In the genomic region with DNA sequence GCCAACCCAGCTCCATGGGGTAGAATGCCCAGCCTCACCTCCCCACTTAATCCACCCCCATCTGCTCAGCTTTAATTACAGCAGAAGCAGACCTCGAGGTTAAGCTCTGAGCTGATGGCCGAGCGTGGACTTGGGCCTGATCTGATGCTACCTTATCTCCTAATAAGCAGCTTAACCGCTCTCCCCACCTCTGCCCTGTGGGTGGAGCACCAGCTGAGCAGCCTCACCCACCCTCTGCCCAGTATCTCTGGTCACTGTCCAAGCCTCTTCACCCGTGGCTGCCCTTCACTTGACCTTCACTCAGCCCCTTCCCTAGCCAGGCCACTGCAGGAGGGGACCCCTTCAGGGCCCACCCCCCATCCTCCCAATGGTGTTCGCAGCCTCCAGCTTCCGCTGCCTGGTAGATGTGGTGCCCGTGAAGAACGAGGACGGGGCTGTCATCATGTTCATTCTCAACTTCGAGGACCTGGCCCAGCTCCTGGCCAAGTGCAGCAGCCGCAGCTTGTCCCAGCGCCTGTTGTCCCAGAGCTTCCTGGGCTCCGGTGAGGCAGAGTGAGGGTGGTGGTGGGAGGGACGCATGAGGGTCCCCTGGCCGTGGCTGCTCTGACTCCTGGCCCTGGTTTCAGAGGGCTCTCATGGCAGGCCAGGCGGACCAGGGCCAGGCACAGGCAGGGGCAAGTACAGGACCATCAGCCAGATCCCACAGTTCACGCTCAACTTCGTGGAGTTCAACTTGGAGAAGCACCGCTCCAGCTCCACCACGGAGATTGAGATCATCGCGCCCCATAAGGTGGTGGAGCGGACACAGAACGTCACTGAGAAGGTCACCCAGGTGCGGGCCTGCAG, we compare ENCODE assay signal across 2 cellular contexts.
TF ChIP-seq lines count a peak whose summit lies in the region.

No MANE protein-coding gene starts in this region.

TF ChIP-seq in GM23338, 12 proteins besides CTCF, POLR2A, EP300 and RAD21 (continues in another document):
- no peak for TF ChIP-seq ZNF331 (CRISPR knock-in tag; IDR thresholded peaks at IDR 0.05; ENCODE audit: low read depth)
- TF ChIP-seq EZH2 (IDR thresholded peaks at IDR 0.05; ENCODE audit: low read depth, unreplicated experiment): no peak
- no peak for TF ChIP-seq REST (IDR thresholded peaks at IDR 0.05; ENCODE audit: unreplicated experiment)
- no peak for TF ChIP-seq POLR2AphosphoS5 (IDR thresholded peaks at IDR 0.05; ENCODE audit: low read depth)
- TF ChIP-seq CREB1 (CRISPR knock-in tag; IDR thresholded peaks at IDR 0.05; ENCODE audit: low read depth): no peak
- TF ChIP-seq ZNF114 (CRISPR knock-in tag; IDR thresholded peaks at IDR 0.05): no peak
- no peak for TF ChIP-seq ZNF462 (CRISPR knock-in tag; IDR thresholded peaks at IDR 0.05)
- TF ChIP-seq NANOG (IDR thresholded peaks at IDR 0.05; ENCODE audit: borderline replicate concordance): no peak
- no peak for TF ChIP-seq EZH2phosphoT487 (IDR thresholded peaks at IDR 0.05; ENCODE audit: unreplicated experiment)
- TF ChIP-seq STAT1 (IDR thresholded peaks at IDR 0.05; ENCODE audit: unreplicated experiment): no peak
- TF ChIP-seq JUNB (IDR thresholded peaks at IDR 0.05; ENCODE audit: unreplicated experiment): no peak

TF ChIP-seq in H1, 55 proteins besides CTCF, POLR2A, EP300 and RAD21:
- TF ChIP-seq TEAD4 (IDR thresholded peaks at IDR 0.05; ENCODE audit: low read depth, low read length) (no peak), RNF2 (IDR thresholded peaks at IDR 0.05; ENCODE audit: borderline replicate concordance, low read depth, low read length, missing control alignments, poor library complexity, severe bottlenecking) (no peak), CREB1 (IDR thresholded peaks at IDR 0.05) (no peak), BCL11A (IDR thresholded peaks at IDR 0.05; ENCODE audit: low read depth in 2 of 2, low read length in 2 of 2) (no peak), YY1 (IDR thresholded peaks at IDR 0.05; ENCODE audit: low read depth, low read length) (no peak), BACH1 (IDR thresholded peaks at IDR 0.05; ENCODE audit: low read length) (no peak), SP1 (IDR thresholded peaks at IDR 0.05; ENCODE audit: low read depth, low read length) (no peak), SP2 (IDR thresholded peaks at IDR 0.05; ENCODE audit: low read length) (no peak), MAFK (IDR thresholded peaks at IDR 0.05; ENCODE audit: low read depth, low read length) (no peak), ZNF274 (IDR thresholded peaks at IDR 0.05; ENCODE audit: borderline replicate concordance, extremely low read depth, low read length) (no peak), SP4 (IDR thresholded peaks at IDR 0.05; ENCODE audit: low read length) (no peak), HDAC2 (IDR thresholded peaks at IDR 0.05; ENCODE audit: borderline replicate concordance in 1 of 2, low read depth in 2 of 2, low read length in 2 of 2) (no peak), SRF (IDR thresholded peaks at IDR 0.05; ENCODE audit: low read depth, low read length) (no peak), GABPA (IDR thresholded peaks at IDR 0.05; ENCODE audit: borderline replicate concordance, insufficient read depth, low read length) (no peak), KDM1A (IDR thresholded peaks at IDR 0.05; ENCODE audit: borderline replicate concordance, low read length) (no peak), SIN3A (conservative IDR thresholded peaks at IDR 0.05 in 1 of 2, IDR thresholded peaks at IDR 0.05 in 1 of 2; ENCODE audit: low read depth in 1 of 2, low read length in 2 of 2) (no peak), EZH2 (IDR thresholded peaks at IDR 0.05; ENCODE audit: low read depth, low read length, severe bottlenecking) (no peak), KDM4A (IDR thresholded peaks at IDR 0.05; ENCODE audit: low read depth, low read length, severe bottlenecking) (no peak), SAP30 (IDR thresholded peaks at IDR 0.05; ENCODE audit: insufficient read depth, insufficient replicate concordance, low read length) (no peak)
